8 cellular contexts compared by ENCODE assay signal in the genomic region with DNA sequence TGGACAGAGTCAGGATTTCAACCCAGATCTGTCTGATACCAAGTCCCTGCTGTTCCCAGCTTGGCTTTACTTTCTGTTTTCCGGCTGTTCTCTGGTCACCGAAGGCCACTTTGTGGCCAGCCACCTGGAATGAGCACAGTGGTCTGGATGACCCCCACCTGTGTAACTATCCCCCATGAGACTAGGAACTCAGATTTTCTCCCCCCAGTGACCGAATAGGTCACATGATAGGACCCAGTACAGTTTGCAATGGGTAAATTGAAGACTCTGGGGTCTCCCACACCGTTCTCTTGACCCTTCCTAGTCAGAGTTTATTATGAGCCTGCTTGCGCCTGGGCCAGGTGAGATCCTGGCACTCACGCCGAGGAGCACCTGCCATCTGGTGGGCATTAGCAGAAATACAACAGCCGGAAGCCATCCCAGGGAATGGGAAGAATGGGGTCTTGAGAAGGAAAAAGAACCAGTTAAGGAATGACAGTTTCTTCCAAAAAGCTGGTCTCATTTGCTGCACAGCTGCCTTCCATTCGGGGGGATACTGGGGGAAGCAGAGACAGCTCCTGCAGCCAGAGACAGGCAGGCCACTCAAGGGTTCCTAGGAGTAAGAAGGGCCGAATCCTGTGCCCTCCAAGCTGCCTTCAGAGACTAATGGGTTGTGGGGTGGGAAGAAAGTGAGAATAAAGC. TPM values are rescaled to one million over a fixed set of nuclear protein-coding genes. Genes with fewer than 3 reads are reported as not detected.
DNase-seq lines count a peak whose midpoint lies in the region; ATAC-seq and TF ChIP-seq lines count a peak whose summit lies in the region.

No MANE protein-coding gene starts in this region.

- TF ChIP-seq CTCF in 22Rv1 (IDR thresholded peaks at IDR 0.05) = peak; percentile 91
- TF ChIP-seq CTCF in GM12874 (IDR thresholded peaks at IDR 0.05; ENCODE audit: insufficient read depth, low read depth, low read length) = peak; percentile 81
- peak; percentile 84 to 95 (median 89) for TF ChIP-seq CTCF in tibial nerve (IDR thresholded peaks at IDR 0.05)

- peaks cover 5 to 6% of the 10 kb centered on the region in 2 donors for H3K4me1 Mint-ChIP-seq in effector memory CD8-positive, alpha-beta T cell (ENCODE audit: low read depth in 2 of 2)

- peaks cover 0 to 22% (median 4%) of the 10 kb centered on the region in 4 donors for H3K4me1 ChIP-seq in tibial nerve

- peak; percentile 68 for ATAC-seq in effector memory CD8-positive, alpha-beta T cell (replicated peaks)
- no peak for ATAC-seq in GM18502 (IDR thresholded peaks at IDR 0.05; ENCODE audit: poor library complexity, unreplicated experiment)

- no peaks in the 10 kb centered on the region for H3K9me3 Mint-ChIP-seq in effector memory CD8-positive, alpha-beta T cell

- DNase-seq in NCI-H2227 treated with DMSO at 0.1 percent for 48 hours (lab: John Stamatoyannopoulos, UW) (peak; percentile 19), mucosa of gallbladder (ENCODE audit: low spot score) (peak; percentile 53), tibial nerve (ENCODE audit: low spot score in 2 of 2) (no peak)
- DNase-seq in activated CD4-positive, alpha-beta T cell treated with anti-CD3 and anti-CD28 coated beads, Interleukin-2, amount 50 U/mL, for 48 hours = peak; percentile 58 to 63
- DNase-seq in effector memory CD8-positive, alpha-beta T cell = peak; percentile 43 to 56 (median 47)

- peaks cover 0 to 15% (median 0%) of the 10 kb centered on the region in 3 donors for H3K36me3 ChIP-seq in tibial nerve

- H3K4me3 ChIP-seq in tibial nerve = no peak overlapping the region

- no peaks in the 10 kb centered on the region for H3K27me3 Mint-ChIP-seq in effector memory CD8-positive, alpha-beta T cell

- no peak overlapping the region for H3K4me3 Mint-ChIP-seq in effector memory CD8-positive, alpha-beta T cell

- peak overlapping the region in 1 of 2 donors; percentile 32 for H3K27ac Mint-ChIP-seq in effector memory CD8-positive, alpha-beta T cell

- no peak for TF ChIP-seq POLR2A in tibial nerve (IDR thresholded peaks at IDR 0.05)

- 29 to 30% methylated on average over 10 of the region's 10 CpGs for WGBS in tibial nerve, 2 donors

- TF ChIP-seq EP300 in tibial nerve (IDR thresholded peaks at IDR 0.05) = no peak

- no peaks in the 10 kb centered on the region for H3K27me3 ChIP-seq in tibial nerve

- H3K27ac ChIP-seq in 22Rv1 = peak overlapping the region; percentile 46
- peak overlapping the region in 3 of 4 donors; percentile 31 to 51 (median 39) for H3K27ac ChIP-seq in tibial nerve

- no peaks in the 10 kb centered on the region for H3K9me3 ChIP-seq in tibial nerve

- no peaks in the 10 kb centered on the region for H3K36me3 Mint-ChIP-seq in effector memory CD8-positive, alpha-beta T cell (ENCODE audit: insufficient read depth)

RNA-seq across cellular contexts. Expression of gene PHYHD1, which starts 7.1 kb away (rescaled TPM):
- total RNA-seq in mucosa of gallbladder = 14.6 TPM
- total RNA-seq in tibial nerve = 10 to 100 TPM; 37.8 to 55.3 (median 45.8) TPM

RNA-seq across cellular contexts. Expression of gene DOLK, which starts 19.5 kb away (rescaled TPM):
- 18.2 TPM for total RNA-seq in mucosa of gallbladder
- total RNA-seq in tibial nerve = 10 to 100 TPM in 3 of 4 donors, 1 to 10 TPM in 1; 9.4 to 13.1 (median 12.3) TPM

RNA-seq across cellular contexts. Expression of gene NUP188, which starts 19.6 kb away (rescaled TPM):
- total RNA-seq in mucosa of gallbladder = 28.2 TPM
- total RNA-seq in tibial nerve = 10 to 100 TPM; 22.9 to 76.5 (median 43.5) TPM

RNA-seq across cellular contexts. Expression of gene LRRC8A, which starts 45.9 kb away (rescaled TPM):
- total RNA-seq in mucosa of gallbladder (61.8 TPM), tibial nerve (10 to 100 TPM; 65.1 to 94.7 (median 81.1) TPM)

RNA-seq across cellular contexts. Expression of gene KYAT1, which starts 46.1 kb away (rescaled TPM):
- total RNA-seq in mucosa of gallbladder = 9.7 TPM
- 1 to 10 TPM; 7.4 to 9.0 (median 8.6) TPM for total RNA-seq in tibial nerve

Comparison
In these comparisons a context has a peak if more than half of its experiments do, and no peak if none do; other contexts are left out.
1. DNase-seq: peak in NCI-H2227 treated with DMSO at 0.1 percent for 48 hours (single experiment), activated CD4-positive, alpha-beta T cell treated with anti-CD3 and anti-CD28 coated beads, Interleukin-2, amount 50 U/mL, for 48 hours (2 of 2), effector memory CD8-positive, alpha-beta T cell (3 of 3) and mucosa of gallbladder (single experiment); none in tibial nerve (0 of 2).
2. Peak in every context shown above with its lines, with median percentiles within 50 percentile points of each other: CTCF ChIP-seq.